11 cellular contexts compared by ENCODE assay signal in genomic region chr9:121567142-121568100, GRCh38.
DNase-seq lines count a peak whose midpoint lies in the region; ATAC-seq, FAIRE-seq and TF ChIP-seq lines count a peak whose summit lies in the region.
"Had no signal": no experiment of that assay in that cellular context is flagged by ENCODE, and none has a peak within 500 bp of the region (broad histone marks: within the 10 kb centered on the region; RNA-seq: fewer than 3 reads in every experiment).

No MANE protein-coding gene starts in this region.

- H3K4me3 ChIP-seq in breast epithelium (peak overlapping the region; percentile 13 to 37 (median 20)), neural progenitor cell (no peak overlapping the region), aorta (ENCODE audit: low read length in 2 of 2) (peak overlapping the region; percentile 44 to 47)

- H3K9ac ChIP-seq in neural progenitor cell, result no peak overlapping the region

- CTCF ChIA-PET in MCF 10A (lab: Yijun Ruan, JAX), result interaction anchor here (0.6 to 1.5 kb wide), 3 partner anchors 12 to 21 kb away, joined by 3 to 9 read pairs (median 3); no protein-coding TSS in a partner anchor

- ATAC-seq in aorta (ENCODE audit: low FRiP score), result peak; percentile 56

- intact Hi-C loops in breast epithelium (cut with DNase I; ENCODE audit: low total_unique reads), result no loop called here
- intact Hi-C loops in MCF 10A (cut with micrococcal nuclease), result no loop called here
- intact Hi-C loops in aorta (cut with DNase I), result loop anchor here in 1 of 2 donors (5.0 kb wide), 1 partner anchor 35 kb away; no protein-coding TSS in a partner anchor

- TF ChIP-seq POLR2A in breast epithelium (IDR thresholded peaks at IDR 0.05), result no peak
- no peak for TF ChIP-seq POLR2A in H54 (IDR thresholded peaks at IDR 0.05; ENCODE audit: low read depth, low read length)

- H3K27me3 Mint-ChIP-seq in MCF 10A (ENCODE audit: insufficient read depth, unreplicated experiment), result peaks cover 26% of the 10 kb centered on the region
- H3K27me3 Mint-ChIP-seq in neural progenitor cell (ENCODE audit: insufficient read depth, low read depth), result peaks cover 22% of the 10 kb centered on the region

- H3K4me1 Mint-ChIP-seq in MCF 10A (ENCODE audit: insufficient read depth, unreplicated experiment) (peaks cover 7% of the 10 kb centered on the region), neural progenitor cell (peaks cover 53% of the 10 kb centered on the region)

- H3K36me3 ChIP-seq in breast epithelium (no peaks in the 10 kb centered on the region), neural progenitor cell (no peaks in the 10 kb centered on the region), aorta (ENCODE audit: control insufficient read depth in 1 of 2, insufficient read depth in 2 of 2, low read length in 1 of 2) (no peaks in the 10 kb centered on the region)

- DNase-seq in breast epithelium (ENCODE audit: low spot score in 2 of 2) (no peak), MCF 10A (ENCODE audit: unreplicated experiment) (no peak), fibroblast of peridontal ligament (ENCODE audit: extremely low read depth) (peak; percentile 15), neural progenitor cell (ENCODE audit: low spot score) (no peak), aorta (peak in 1 of 2 donors; percentile 70), H54 (ENCODE audit: insufficient read length, low spot score) (no peak), HT-29 (ENCODE audit: low spot score) (no peak)
- no peak for DNase-seq in stimulated activated CD4-positive, alpha-beta T cell treated with anti-CD3 and anti-CD28 coated beads, Interleukin-4, amount 100 ng/mL, for 4 hours
- DNase-seq: activated CD4-positive, alpha-beta memory T cell treated with anti-CD3 and anti-CD28 coated beads for 36 hours; SHP77 had no signal

- WGBS in aorta, 2 donors, result 4% methylated on average over 25 of the region's 25 CpGs

- no peaks in the 10 kb centered on the region for H4K20me1 ChIP-seq in neural progenitor cell (ENCODE audit: low read depth)

- POLR2A ChIA-PET in MCF 10A (lab: Yijun Ruan, JAX), result no interaction called here

- peak overlapping the region; percentile 15 for H3K4me2 ChIP-seq in neural progenitor cell

- no peaks in the 10 kb centered on the region for H3K9me3 Mint-ChIP-seq in MCF 10A (ENCODE audit: unreplicated experiment)
- peaks cover 3% of the 10 kb centered on the region for H3K9me3 Mint-ChIP-seq in neural progenitor cell
- H3K9me3 Mint-ChIP-seq: activated CD4-positive, alpha-beta memory T cell treated with anti-CD3 and anti-CD28 coated beads for 36 hours had no signal

- H3K4me3 Mint-ChIP-seq in MCF 10A (ENCODE audit: unreplicated experiment), result no peak overlapping the region
- H3K4me3 Mint-ChIP-seq in neural progenitor cell, result peak overlapping the region; percentile 65
- H3K4me3 Mint-ChIP-seq: activated CD4-positive, alpha-beta memory T cell treated with anti-CD3 and anti-CD28 coated beads for 36 hours had no signal

- no peak for FAIRE-seq in H54 (lab: Jason Lieb, UNC)
- FAIRE-seq: A204.1 had no signal

- TF ChIP-seq CTCF in breast epithelium (IDR thresholded peaks at IDR 0.05), result no peak
- TF ChIP-seq CTCF in MCF 10A (IDR thresholded peaks at IDR 0.05; ENCODE audit: unreplicated experiment), result no peak
- no peak for TF ChIP-seq CTCF in neural progenitor cell (IDR thresholded peaks at IDR 0.05)

- BruUV-seq in MCF 10A (replicated peaks; lab: Mats Ljungman, UMichigan), result no TSS peak

- H3K27ac Mint-ChIP-seq in MCF 10A (ENCODE audit: low read depth, unreplicated experiment) (no peak overlapping the region), neural progenitor cell (peak overlapping the region; percentile 93)
- H3K27ac Mint-ChIP-seq: activated CD4-positive, alpha-beta memory T cell treated with anti-CD3 and anti-CD28 coated beads for 36 hours had no signal

- H3K79me2 ChIP-seq in neural progenitor cell (ENCODE audit: low read depth), result no peaks in the 10 kb centered on the region

- H3K27me3 ChIP-seq in breast epithelium, result no peaks in the 10 kb centered on the region
- H3K27me3 ChIP-seq in neural progenitor cell, result no peaks in the 10 kb centered on the region
- H3K27me3 ChIP-seq in aorta (ENCODE audit: control insufficient read depth in 1 of 2, insufficient read depth in 2 of 2, low read length in 1 of 2), result no peaks in the 10 kb centered on the region

- no peaks in the 10 kb centered on the region for H3K36me3 Mint-ChIP-seq in MCF 10A (ENCODE audit: insufficient read depth, unreplicated experiment)
- no peaks in the 10 kb centered on the region for H3K36me3 Mint-ChIP-seq in neural progenitor cell
- H3K36me3 Mint-ChIP-seq: activated CD4-positive, alpha-beta memory T cell treated with anti-CD3 and anti-CD28 coated beads for 36 hours had no signal

- H2AFZ ChIP-seq in neural progenitor cell (replicated peaks), result peak overlapping the region; percentile 70

- H3K27ac ChIP-seq in breast epithelium (peak overlapping the region; percentile 55 to 73), neural progenitor cell (no peak overlapping the region), aorta (ENCODE audit: low read depth in 1 of 2, low read length in 2 of 2) (peak overlapping the region in 1 of 2 donors; percentile 87)

- H3K9me3 ChIP-seq in breast epithelium (no peaks in the 10 kb centered on the region), neural progenitor cell (ENCODE audit: low read depth) (no peaks in the 10 kb centered on the region), aorta (ENCODE audit: control insufficient read depth, low read length) (no peaks in the 10 kb centered on the region)

- H3F3A ChIP-seq in neural progenitor cell (ENCODE audit: low read depth), result no peaks in the 10 kb centered on the region

- peaks cover 9 to 15% of the 10 kb centered on the region in 2 donors for H3K4me1 ChIP-seq in breast epithelium
- H3K4me1 ChIP-seq in neural progenitor cell, result peaks cover 21% of the 10 kb centered on the region
- H3K4me1 ChIP-seq in aorta (ENCODE audit: control insufficient read depth in 1 of 2, insufficient read depth in 2 of 2, low read length in 2 of 2), result peaks cover 0 to 7% of the 10 kb centered on the region in 2 donors
